In the genomic region with DNA sequence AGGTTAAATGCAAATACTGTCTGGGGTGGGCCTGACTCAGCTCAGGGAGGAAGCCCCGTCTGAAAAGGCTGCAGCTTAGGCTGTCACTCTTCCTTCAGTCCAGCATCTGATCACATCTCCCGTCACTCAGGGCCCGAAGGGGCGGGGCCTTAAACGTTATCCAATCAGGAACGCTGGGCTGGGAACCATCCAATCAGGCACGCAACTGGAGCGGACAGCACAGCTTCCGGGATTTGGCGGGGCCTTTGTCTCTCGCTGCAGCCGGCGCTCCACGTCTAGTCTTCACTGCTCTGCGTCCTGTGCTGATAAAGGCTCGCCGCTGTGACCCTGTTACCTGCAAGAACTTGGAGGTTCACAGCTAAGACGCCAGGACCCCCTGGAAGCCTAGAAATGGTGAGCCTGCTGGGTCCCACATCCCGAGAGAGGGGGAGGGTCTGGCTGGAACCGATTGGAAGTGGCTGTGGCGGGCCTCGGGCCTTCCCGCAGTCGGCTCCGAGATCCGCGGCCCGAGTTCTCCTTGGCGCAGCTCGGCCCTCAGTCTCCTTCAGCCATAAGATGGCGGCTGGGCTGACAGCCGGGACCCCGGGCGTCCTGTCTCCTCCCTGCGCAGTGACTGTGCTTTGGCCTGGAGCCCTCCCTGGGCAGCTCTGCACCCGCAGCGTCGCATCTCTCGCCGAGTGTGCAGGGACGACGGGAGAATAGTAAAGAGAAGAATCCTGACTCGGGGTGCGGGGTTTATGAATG, we compare ENCODE assay signal across 8 cellular contexts. TPM values are rescaled to one million over a fixed set of nuclear protein-coding genes. Genes with fewer than 3 reads are reported as not detected.
A peak's percentile ranks its signal among the peaks of the same experiment; 100 is the strongest.
DNase-seq lines count a peak whose midpoint lies in the region; ATAC-seq, FAIRE-seq and TF ChIP-seq lines count a peak whose summit lies in the region.

A gene (plus strand): TSS at position 248 of the 744 bp plus-strand sequence. CDS start 143 bp downstream, at position 391.

- H3K27ac Mint-ChIP-seq in activated naive CD8-positive, alpha-beta T cell treated with anti-CD3 and anti-CD28 coated beads, Interleukin-2, amount 50 U/mL, for 24 hours: peak within 1 kb of the TSS; percentile 89

- H3K36me3 ChIP-seq in pancreas: no peaks in the 10 kb centered on the region
- peaks cover 0 to 13% (median 5%) of the 10 kb centered on the region in 3 donors for H3K36me3 ChIP-seq in tibial nerve

- H3K27me3 ChIP-seq in pancreas (no peaks in the 10 kb centered on the region), tibial nerve (no peaks in the 10 kb centered on the region)

- peaks cover 26% of the 10 kb centered on the region for H3K36me3 Mint-ChIP-seq in activated naive CD8-positive, alpha-beta T cell treated with anti-CD3 and anti-CD28 coated beads, Interleukin-2, amount 50 U/mL, for 24 hours (ENCODE audit: low read depth)

- peak within 1 kb of the TSS; percentile 96 for H3K4me3 Mint-ChIP-seq in activated naive CD8-positive, alpha-beta T cell treated with anti-CD3 and anti-CD28 coated beads, Interleukin-2, amount 50 U/mL, for 24 hours

- H3K27ac ChIP-seq in pancreas (peak within 1 kb of the TSS; percentile 56 to 84 (median 80)), tibial nerve (peak within 1 kb of the TSS; percentile 14 to 87 (median 76))

- H3K27me3 Mint-ChIP-seq in activated naive CD8-positive, alpha-beta T cell treated with anti-CD3 and anti-CD28 coated beads, Interleukin-2, amount 50 U/mL, for 24 hours: no peaks in the 10 kb centered on the region

- intact Hi-C loops in Right ventricle myocardium superior (cut with DNase I) (no loop called here), pancreas (cut with DNase I) (loop anchor here in 1 of 3 donors (10.0 kb wide), 1 partner anchor 619 kb away; no protein-coding TSS in a partner anchor)

- peak; percentile 97 for DNase-seq in GM12864 (ENCODE audit: low read depth)
- DNase-seq in NCI-H1417 (lab: John Stamatoyannopoulos, UW): peak; percentile 99 to 100 (median 100)
- peak; percentile 90 to 96 for DNase-seq in SW 1271 (lab: John Stamatoyannopoulos, UW)
- peak; percentile 95 for DNase-seq in activated naive CD8-positive, alpha-beta T cell treated with anti-CD3 and anti-CD28 coated beads, Interleukin-2, amount 50 U/mL, for 24 hours
- peak; percentile 98 for DNase-seq in Right ventricle myocardium superior
- peak; percentile 92 to 95 (median 94) for DNase-seq in pancreas
- peak; percentile 95 to 99 for DNase-seq in tibial nerve (ENCODE audit: low spot score in 2 of 2)

- H3K4me1 ChIP-seq in pancreas: peaks cover 0 to 11% (median 4%) of the 10 kb centered on the region in 3 donors
- peaks cover 0 to 24% (median 7%) of the 10 kb centered on the region in 4 donors for H3K4me1 ChIP-seq in tibial nerve

- TF ChIP-seq CTCF in GM12864 (IDR thresholded peaks at IDR 0.05; ENCODE audit: low read depth, low read length, missing control alignments) (no peak), pancreas (IDR thresholded peaks at IDR 0.05) (no peak), tibial nerve (IDR thresholded peaks at IDR 0.05) (no peak)

- no peaks in the 10 kb centered on the region for H3K9me3 Mint-ChIP-seq in activated naive CD8-positive, alpha-beta T cell treated with anti-CD3 and anti-CD28 coated beads, Interleukin-2, amount 50 U/mL, for 24 hours

- H3K9me3 ChIP-seq in pancreas (no peaks in the 10 kb centered on the region), tibial nerve (no peaks in the 10 kb centered on the region)

- peak; percentile 99 for ATAC-seq in HG02759 (IDR thresholded peaks at IDR 0.05; ENCODE audit: unreplicated experiment)
- ATAC-seq in activated naive CD8-positive, alpha-beta T cell treated with anti-CD3 and anti-CD28 coated beads, Interleukin-2, amount 50 U/mL, for 24 hours: peak; percentile 99
- peak; percentile 100 for ATAC-seq in Right ventricle myocardium superior (ENCODE audit: poor library complexity)
- ATAC-seq in pancreas: peak; percentile 98 to 100 (median 98)

- peak; percentile 84 for FAIRE-seq in pancreas (lab: Jason Lieb, UNC)

- peaks cover 43% of the 10 kb centered on the region for H3K4me1 Mint-ChIP-seq in activated naive CD8-positive, alpha-beta T cell treated with anti-CD3 and anti-CD28 coated beads, Interleukin-2, amount 50 U/mL, for 24 hours

- peak; percentile 68 to 89 for TF ChIP-seq POLR2A in tibial nerve (IDR thresholded peaks at IDR 0.05)

- peak in 1 of 2 donors; percentile 92 for TF ChIP-seq EP300 in tibial nerve (IDR thresholded peaks at IDR 0.05)

- 0% methylated on average over 42 to 44 of the region's 44 CpGs for WGBS in pancreas, 2 donors
- WGBS in tibial nerve, 2 donors: 0 to 1% methylated on average over 38 to 40 of the region's 44 CpGs

- peak within 1 kb of the TSS; percentile 56 for H3K4me3 ChIP-seq in GM12864 (ENCODE audit: low read depth, low read length)
- peak within 1 kb of the TSS; percentile 71 to 87 (median 77) for H3K4me3 ChIP-seq in pancreas
- H3K4me3 ChIP-seq in tibial nerve: peak within 1 kb of the TSS; percentile 62 to 86 (median 70)

RNA-seq across cellular contexts. Expression of the gene that starts here (rescaled TPM):
- 2.9 TPM for total RNA-seq in Right ventricle myocardium superior
- 1 to 10 TPM; 2.5 to 5.5 (median 3.6) TPM for total RNA-seq in pancreas
- 1 to 10 TPM; 2.1 to 2.7 TPM for polyA plus RNA-seq in pancreas
- total RNA-seq in tibial nerve: 1 to 10 TPM; 3.9 to 7.9 (median 5.1) TPM

Comparison
In these comparisons a context has a peak if more than half of its experiments do, and no peak if none do; other contexts are left out.
1. Peak in every context shown above with its lines: DNase-seq, ATAC-seq, H3K4me3 ChIP-seq and H3K27ac ChIP-seq.